ENCODE assay signal across 20 cellular contexts in the genomic region with DNA sequence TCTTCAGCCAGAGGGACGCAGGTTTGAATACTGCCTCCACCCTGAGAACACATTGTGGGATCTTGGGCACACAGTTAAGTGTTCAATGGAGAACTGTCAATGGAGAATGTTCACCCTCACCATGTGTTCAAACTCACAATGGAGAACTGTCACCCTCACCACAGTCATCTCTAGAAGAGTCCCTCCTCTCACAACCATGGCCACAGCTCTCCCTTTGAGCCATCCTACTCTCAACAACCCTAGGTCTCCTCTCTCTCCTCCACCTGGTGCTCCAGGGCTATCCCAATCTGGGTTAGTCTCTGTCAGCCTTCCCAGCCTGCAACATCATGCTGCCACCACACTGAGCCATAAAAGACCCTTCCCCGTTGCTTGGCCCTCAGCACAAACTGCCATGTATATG. TPM values are rescaled to one million over a fixed set of nuclear protein-coding genes. Genes with fewer than 3 reads are reported as not detected.
A peak's percentile ranks its signal among the peaks of the same experiment; 100 is the strongest.
DNase-seq lines count a peak whose midpoint lies in the region; ATAC-seq and FAIRE-seq lines count a peak whose summit lies in the region.
"Had no signal": no experiment of that assay in that cellular context is flagged by ENCODE, and none has a peak within 500 bp of the region (broad histone marks: within the 10 kb centered on the region; RNA-seq: fewer than 3 reads in every experiment).

No MANE protein-coding gene starts in this region.

- H3K4me3 Mint-ChIP-seq in activated T-helper 17 cell treated with anti-CD3 and anti-CD28 coated beads, Interleukin-2, amount 50 U/mL, for 72 hours = no peak overlapping the region
- no peak overlapping the region for H3K4me3 Mint-ChIP-seq in effector memory CD8-positive, alpha-beta T cell
- H3K4me3 Mint-ChIP-seq: nephron progenitor cell had no signal

- intact Hi-C loops in sciatic nerve (cut with DNase I) = no loop called here

- ATAC-seq in GM19463 (IDR thresholded peaks at IDR 0.05; ENCODE audit: unreplicated experiment) = peak; percentile 45
- ATAC-seq in HG02884 (IDR thresholded peaks at IDR 0.05; ENCODE audit: unreplicated experiment) = peak; percentile 52
- peak; percentile 67 for ATAC-seq in activated T-helper 17 cell treated with anti-CD3 and anti-CD28 coated beads, Interleukin-2, amount 50 U/mL, for 72 hours (replicated peaks)
- ATAC-seq in effector memory CD8-positive, alpha-beta T cell (replicated peaks) = no peak
- ATAC-seq in sciatic nerve = no peak
- ATAC-seq: gastroesophageal sphincter, lower lobe of right lung had no signal

- no peak overlapping the region for H3K27ac Mint-ChIP-seq in activated T-helper 17 cell treated with anti-CD3 and anti-CD28 coated beads, Interleukin-2, amount 50 U/mL, for 72 hours
- H3K27ac Mint-ChIP-seq in effector memory CD8-positive, alpha-beta T cell = no peak overlapping the region
- H3K27ac Mint-ChIP-seq: activated T-helper 2 cell treated with anti-CD3 and anti-CD28 coated beads, Interferon-gamma antibody, Interleukin-2, Interleukin-4, amounts not matched to agents 10 μg/mL and 5 μg/mL and 100 μg/mL, durations not matched to agents 14 hours and 24 hours and 36 hours; nephron progenitor cell had no signal

- no peaks in the 10 kb centered on the region for H3K9me3 Mint-ChIP-seq in activated T-helper 17 cell treated with anti-CD3 and anti-CD28 coated beads, Interleukin-2, amount 50 U/mL, for 72 hours
- H3K9me3 Mint-ChIP-seq in effector memory CD8-positive, alpha-beta T cell = no peaks in the 10 kb centered on the region
- H3K9me3 Mint-ChIP-seq: activated T-helper 2 cell treated with anti-CD3 and anti-CD28 coated beads, Interferon-gamma antibody, Interleukin-2, Interleukin-4, amounts not matched to agents 10 μg/mL and 5 μg/mL and 100 μg/mL, durations not matched to agents 14 hours and 24 hours and 36 hours; nephron progenitor cell had no signal

- H3K4me1 Mint-ChIP-seq in activated T-helper 17 cell treated with anti-CD3 and anti-CD28 coated beads, Interleukin-2, amount 50 U/mL, for 72 hours = peaks cover 10% of the 10 kb centered on the region
- H3K4me1 Mint-ChIP-seq in effector memory CD8-positive, alpha-beta T cell (ENCODE audit: low read depth in 2 of 2) = peaks cover 5% of the 10 kb centered on the region in 2 donors

- H3K36me3 Mint-ChIP-seq in activated T-helper 17 cell treated with anti-CD3 and anti-CD28 coated beads, Interleukin-2, amount 50 U/mL, for 72 hours (ENCODE audit: low read depth) = no peaks in the 10 kb centered on the region
- H3K36me3 Mint-ChIP-seq in effector memory CD8-positive, alpha-beta T cell (ENCODE audit: insufficient read depth) = no peaks in the 10 kb centered on the region

- peaks cover 20% of the 10 kb centered on the region for H3K27me3 Mint-ChIP-seq in activated T-helper 17 cell treated with anti-CD3 and anti-CD28 coated beads, Interleukin-2, amount 50 U/mL, for 72 hours
- peaks cover 20 to 71% of the 10 kb centered on the region in 2 donors for H3K27me3 Mint-ChIP-seq in effector memory CD8-positive, alpha-beta T cell

- peak; percentile 49 for FAIRE-seq in GM18507 (lab: Jason Lieb, UNC)

- no peak for DNase-seq in GM18507 (ENCODE audit: extremely low spot score, insufficient read length, low read depth)
- DNase-seq in effector memory CD8-positive, alpha-beta T cell = no peak
- no peak for DNase-seq in stimulated activated CD4-positive, alpha-beta T cell treated with anti-CD3 and anti-CD28 coated beads, Interleukin-4, amount 100 ng/mL, for 4 hours
- no peak for DNase-seq in sciatic nerve (ENCODE audit: low spot score)
- no peak for DNase-seq in stimulated activated CD4-positive, alpha-beta T cell treated with anti-CD3 and anti-CD28 coated beads, Interleukin-1b, Interleukin-23, amount 100 ng/mL, for 48 hours
- DNase-seq: activated CD4-positive, alpha-beta T cell treated with anti-CD3 and anti-CD28 coated beads, Interleukin-2, amount 50 U/mL, for 4 hours; colonic mucosa; lower lobe of right lung; NCI-H1436 treated with DMSO at 0.1 percent for 48 hours; NCI-H446 treated with DMSO at 0.1 percent for 48 hours; nephron progenitor cell; upper lobe of left lung had no signal

RNA-seq across cellular contexts. Expression of gene HAND1, which starts 36.3 kb away (rescaled TPM):
- not detected for total RNA-seq in activated T-helper 17 cell treated with anti-CD3 and anti-CD28 coated beads, Interleukin-2, amount 50 U/mL, for 72 hours
- not detected for total RNA-seq in sciatic nerve
- total RNA-seq: activated T-helper 2 cell treated with anti-CD3 and anti-CD28 coated beads, Interferon-gamma antibody, Interleukin-2, Interleukin-4, amounts not matched to agents 10 μg/mL and 5 μg/mL and 100 μg/mL, durations not matched to agents 14 hours and 24 hours and 36 hours; gastroesophageal sphincter; OCI-LY7; renal cortical epithelial cell; SK-MEL-5 had no signal

Comparison
In these comparisons a context has a peak if more than half of its experiments do, and no peak if none do; other contexts are left out.
1. ATAC-seq: peak in GM19463 (single experiment), HG02884 (single experiment) and activated T-helper 17 cell treated with anti-CD3 and anti-CD28 coated beads, Interleukin-2, amount 50 U/mL, for 72 hours (single experiment); none in effector memory CD8-positive, alpha-beta T cell (single experiment) and sciatic nerve (single experiment).